In the genomic region with DNA sequence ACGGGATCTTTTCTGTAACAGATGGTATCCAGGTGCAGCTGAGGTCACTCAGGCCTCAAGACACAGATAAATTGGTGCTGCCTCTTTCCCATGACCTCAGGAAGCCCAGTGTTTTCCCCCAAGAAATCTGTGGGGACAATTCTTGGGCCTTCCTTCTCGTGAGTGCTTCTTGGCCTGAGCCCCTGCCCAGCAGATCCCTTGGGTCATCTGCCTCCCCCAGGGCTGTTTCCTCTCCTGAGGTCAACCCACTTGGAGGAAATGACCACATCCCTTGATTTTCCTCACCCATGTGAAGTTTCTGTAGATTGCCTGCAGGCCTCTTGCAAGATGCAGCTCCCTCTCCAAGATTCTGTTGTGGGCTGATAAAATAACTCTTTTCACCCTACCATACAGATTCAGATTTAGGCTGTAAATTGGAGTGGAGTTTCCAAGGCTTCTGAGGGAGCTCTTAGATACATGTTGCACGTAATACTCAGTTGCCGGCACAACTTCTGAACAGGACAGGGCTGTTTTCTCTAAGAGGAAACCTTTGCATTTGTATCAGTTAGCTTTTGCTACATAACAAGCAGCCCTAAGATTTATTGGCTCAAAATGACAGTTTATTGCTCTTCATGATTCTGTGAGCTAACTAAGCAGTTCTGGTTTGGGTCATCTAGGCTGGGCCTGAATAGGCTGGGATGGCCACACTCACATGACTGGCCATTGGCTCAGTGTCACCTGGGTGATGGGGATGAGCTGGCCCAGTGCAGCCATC, we compare ENCODE assay signal across 1 cellular context.
TF ChIP-seq lines count a peak whose summit lies in the region.

No MANE protein-coding gene starts in this region.

TF ChIP-seq in endothelial cell of umbilical vein, 7 proteins besides CTCF, POLR2A, EP300 and RAD21:
- TF ChIP-seq MYC (IDR thresholded peaks at IDR 0.05; ENCODE audit: low read depth, low read length) (no peak), FOS (IDR thresholded peaks at IDR 0.05; ENCODE audit: borderline replicate concordance, insufficient read depth, low read length) (no peak), EZH2 (IDR thresholded peaks at IDR 0.05; ENCODE audit: borderline replicate concordance, low read depth, low read length, severe bottlenecking) (no peak)
- TF ChIP-seq, protein P1, sequence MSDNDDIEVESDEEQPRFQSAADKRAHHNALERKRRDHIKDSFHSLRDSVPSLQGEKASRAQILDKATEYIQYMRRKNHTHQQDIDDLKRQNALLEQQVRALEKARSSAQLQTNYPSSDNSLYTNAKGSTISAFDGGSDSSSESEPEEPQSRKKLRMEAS (IDR thresholded peaks at IDR 0.05; ENCODE audit: insufficient read depth, insufficient read length): no peak
